Comparison of ENCODE assay signal across 19 cellular contexts in the genomic region with DNA sequence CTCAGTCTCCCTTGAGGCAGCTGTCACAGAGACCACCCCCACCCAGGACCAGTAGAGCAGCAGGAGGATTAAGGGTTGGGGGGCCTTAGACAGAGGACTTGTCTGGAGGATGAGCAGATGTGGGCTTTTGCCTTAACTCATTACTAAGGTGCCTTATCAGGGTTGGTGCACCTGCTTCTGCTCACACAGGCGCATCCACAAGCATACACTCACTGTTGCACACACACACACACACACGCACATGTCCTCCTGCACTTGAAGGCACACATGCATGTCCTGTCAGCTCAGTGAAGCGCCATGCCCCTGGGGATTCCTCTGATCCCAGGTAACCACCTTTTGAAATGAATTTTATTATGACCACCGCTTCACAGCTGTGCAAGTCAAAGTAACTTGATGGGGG. TPM values are rescaled to one million over a fixed set of nuclear protein-coding genes. Genes with fewer than 3 reads are reported as not detected.
DNase-seq lines count a peak whose midpoint lies in the region; ATAC-seq, FAIRE-seq and TF ChIP-seq lines count a peak whose summit lies in the region.
"Had no signal": no experiment of that assay in that cellular context is flagged by ENCODE, and none has a peak within 500 bp of the region (broad histone marks: within the 10 kb centered on the region; RNA-seq: fewer than 3 reads in every experiment).

No MANE protein-coding gene starts in this region.

- no peak for TF ChIP-seq POLR2A in GM12892 (IDR thresholded peaks at IDR 0.05; ENCODE audit: low read depth, low read length)

- ATAC-seq in HG03571 (IDR thresholded peaks at IDR 0.05; ENCODE audit: unreplicated experiment), result no peak
- ATAC-seq: activated CD8-positive, alpha-beta memory T cell treated with anti-CD3 and anti-CD28 coated beads, Interleukin-2, amount 10 ng/mL, durations not matched to agents 7 days and 5 days; CD8-positive, alpha-beta T cell; left ventricle myocardium superior; psoas muscle had no signal

- FAIRE-seq in GM12892 (lab: Jason Lieb, UNC), result peak; percentile 51

- DNase-seq in D341Med (ENCODE audit: low spot score), result peak; percentile 38
- DNase-seq in GM12892 (ENCODE audit: insufficient read length), result no peak
- DNase-seq in SK-N-DZ (ENCODE audit: low spot score), result peak; percentile 57
- DNase-seq in medulla oblongata (ENCODE audit: extremely low spot score), result peak; percentile 12
- DNase-seq in NK-92 treated with Interleukin-12 subunit alpha and Interleukin-12 subunit beta, amount 100 ng/mL, for 24 hours (lab: John Stamatoyannopoulos, UW), result no peak
- DNase-seq in SIG-M5 (lab: John Stamatoyannopoulos, UW), result no peak
- DNase-seq: activated CD4-positive, alpha-beta T cell treated with anti-CD3 and anti-CD28 coated beads for 48 hours; activated CD8-positive, alpha-beta memory T cell treated with anti-CD3 and anti-CD28 coated beads, Interleukin-2, amount 10 ng/mL, durations not matched to agents 7 days and 5 days; CD8-positive, alpha-beta T cell; HCEC 1CT; left ventricle myocardium superior; NCI-H1105; OCI-M1; psoas muscle; Right ventricle myocardium superior; stimulated activated CD4-positive, alpha-beta T cell treated with anti-CD3 and anti-CD28 coated beads, Interleukin-4, amount 100 ng/mL, for 1 hour; T-helper 1 cell; trophoblast cell had no signal

RNA-seq across cellular contexts. Expression of gene GFAP, which starts 1.2 kb away (rescaled TPM):
- polyA plus RNA-seq in GM12892 (2012; ENCODE audit: missing spikeins), result 0.19 TPM
- 4.7 and 7.7 TPM in 2 replicates for polyA plus RNA-seq in SK-N-DZ (2014; cell fraction: cytosol; rRNA removed)
- 4.7 and 6.5 TPM in 2 replicates for polyA plus RNA-seq in SK-N-DZ (2014; cell fraction: nucleus; rRNA removed)

RNA-seq across cellular contexts. Expression of gene EFTUD2, which starts 14.9 kb away (rescaled TPM):
- polyA plus RNA-seq in GM12892 (2012; ENCODE audit: missing spikeins), result 76.9 TPM
- 136 and 147 TPM in 2 replicates for polyA plus RNA-seq in SK-N-DZ (2014; cell fraction: cytosol; rRNA removed)
- 120 and 204 TPM in 2 replicates for polyA plus RNA-seq in SK-N-DZ (2014; cell fraction: nucleus; rRNA removed)

RNA-seq across cellular contexts. Expression of gene KIF18B, which starts 33.4 kb away (rescaled TPM):
- polyA plus RNA-seq in GM12892 (2012; ENCODE audit: missing spikeins), result 9.7 TPM
- polyA plus RNA-seq in SK-N-DZ (2014; cell fraction: cytosol; rRNA removed), result 23.5 and 30.3 TPM in 2 replicates
- 62.3 and 71.5 TPM in 2 replicates for polyA plus RNA-seq in SK-N-DZ (2014; cell fraction: nucleus; rRNA removed)

RNA-seq across cellular contexts. Expression of gene C1QL1, which starts 54.0 kb away (rescaled TPM):
- polyA plus RNA-seq in GM12892 (2012; ENCODE audit: missing spikeins), result not detected
- 51.6 and 83.8 TPM in 2 replicates for polyA plus RNA-seq in SK-N-DZ (2014; cell fraction: cytosol; rRNA removed)
- 59.9 and 62.5 TPM in 2 replicates for polyA plus RNA-seq in SK-N-DZ (2014; cell fraction: nucleus; rRNA removed)

Comparison
In these comparisons a context has a peak if more than half of its experiments do, and no peak if none do; other contexts are left out.
1. DNase-seq: peak in D341Med (single experiment), SK-N-DZ (single experiment) and medulla oblongata (single experiment); none in GM12892 (single experiment), NK-92 treated with Interleukin-12 subunit alpha and Interleukin-12 subunit beta, amount 100 ng/mL, for 24 hours (single experiment) and SIG-M5 (single experiment).